1 cellular context compared by ENCODE assay signal in genomic region chr6:30489081-30490030, GRCh38.
A peak's percentile ranks its signal among the peaks of the same experiment; 100 is the strongest.
TF ChIP-seq lines count a peak whose summit lies in the region.

Gene HLA-E, plus strand, starts transcription at chr6:30489509. Its CDS starts 23 bp downstream, at chr6:30489532.

TF ChIP-seq in K562, 482 proteins besides CTCF, POLR2A, EP300 and RAD21 (continued from another document and continues in another):
- 0 out of 2 replicates have a peak, but pooled peaks have one; percentile 43 for TF ChIP-seq MEF2D (tag; conservative IDR thresholded peaks at IDR 0.05; ENCODE audit: low read depth)
- TF ChIP-seq SMARCA5 (IDR thresholded peaks at IDR 0.05): peak; percentile 90; the same call in 1 of the 2 replicates
- TF ChIP-seq POLR2AphosphoS5 (IDR thresholded peaks at IDR 0.05; ENCODE audit: control insufficient read depth, insufficient read depth, low read depth, low read length): peak; percentile 84
- TF ChIP-seq SFPQ (IDR thresholded peaks at IDR 0.05; ENCODE audit: low read depth, low read length): no peak
- TF ChIP-seq CBX8 (IDR thresholded peaks at IDR 0.05; ENCODE audit: borderline replicate concordance, extremely low read depth, low read depth, low read length, poor library complexity, severe bottlenecking): no peak
- no peak for TF ChIP-seq MTA2 (IDR thresholded peaks at IDR 0.05; ENCODE audit: low read depth)
- no peak for TF ChIP-seq ZNF75A (CRISPR knock-in tag; IDR thresholded peaks at IDR 0.05)
- peak; percentile 73; the same call in 1 of the 2 replicates for TF ChIP-seq THRB (CRISPR knock-in tag; conservative IDR thresholded peaks at IDR 0.05)
- TF ChIP-seq ZNF124 (CRISPR knock-in tag; IDR thresholded peaks at IDR 0.05): no peak
- no peak for TF ChIP-seq NR1H2 (CRISPR knock-in tag; IDR thresholded peaks at IDR 0.05)
- TF ChIP-seq ZBTB7A (IDR thresholded peaks at IDR 0.05; ENCODE audit: borderline replicate concordance, control insufficient read depth, low read depth, low read length): peak; percentile 48; the same call in 1 of the 2 replicates
- no peak for TF ChIP-seq ATF6 (CRISPR knock-in tag; IDR thresholded peaks at IDR 0.05)
- TF ChIP-seq SRSF7 (optimal IDR thresholded peaks at IDR 0.05; ENCODE audit: low read depth, low read length): no peak
- TF ChIP-seq ZBTB5 (IDR thresholded peaks at IDR 0.05): no peak
- no peak for TF ChIP-seq ZNF324 (CRISPR knock-in tag; IDR thresholded peaks at IDR 0.05)
- no peak for TF ChIP-seq ID3 (CRISPR knock-in tag; IDR thresholded peaks at IDR 0.05)
- peak; percentile 73; the same call in 1 of the 2 replicates for TF ChIP-seq ID3 (tag; IDR thresholded peaks at IDR 0.05)
- no peak for TF ChIP-seq YBX1 (IDR thresholded peaks at IDR 0.05)
- no peak for TF ChIP-seq ARHGAP35 (IDR thresholded peaks at IDR 0.05; ENCODE audit: partially characterized antibody)
- 0 out of 2 replicates have a peak, but pooled peaks have one; percentile 30 for TF ChIP-seq ZC3H4 (CRISPR knock-in tag; IDR thresholded peaks at IDR 0.05; ENCODE audit: borderline replicate concordance)
- no peak for TF ChIP-seq TAL1 (IDR thresholded peaks at IDR 0.05)
- no peak for TF ChIP-seq NEUROD1 (IDR thresholded peaks at IDR 0.05; ENCODE audit: borderline replicate concordance, low read depth, low read length, partially characterized antibody)
- 0 out of 2 replicates have a peak, but pooled peaks have one; percentile 4 for TF ChIP-seq CBFA2T2 (conservative IDR thresholded peaks at IDR 0.05)
- TF ChIP-seq CBX2 (IDR thresholded peaks at IDR 0.05; ENCODE audit: insufficient read depth, low read length, poor library complexity, severe bottlenecking): no peak
- no peak for TF ChIP-seq DDX20 (tag; IDR thresholded peaks at IDR 0.05; ENCODE audit: low read depth)
- peak; percentile 68 for TF ChIP-seq ZNF511 (CRISPR knock-in tag; IDR thresholded peaks at IDR 0.05)
- TF ChIP-seq ZNF507 (tag; conservative IDR thresholded peaks at IDR 0.05): no peak
- TF ChIP-seq RB1 (IDR thresholded peaks at IDR 0.05; ENCODE audit: low read depth): peak; percentile 29; the same call in 1 of the 2 replicates
- peak; percentile 9 for TF ChIP-seq ZFP36 (IDR thresholded peaks at IDR 0.05; ENCODE audit: low read depth, low read length, partially characterized antibody)
- TF ChIP-seq DNMT1 (IDR thresholded peaks at IDR 0.05): peak; percentile 76; the same call in 1 of the 2 replicates
- no peak for TF ChIP-seq ZNF253 (CRISPR knock-in tag; conservative IDR thresholded peaks at IDR 0.05)
- no peak for TF ChIP-seq ZNF197 (CRISPR knock-in tag; IDR thresholded peaks at IDR 0.05; ENCODE audit: low read depth)
- peak in 1 of 2 experiments; percentile 71; a peak in 1 of 4 replicates for TF ChIP-seq MLLT1 (IDR thresholded peaks at IDR 0.05)
- TF ChIP-seq NFE2 (IDR thresholded peaks at IDR 0.05; ENCODE audit: low read depth): peak; percentile 3; the same call in 1 of the 2 replicates
- no peak for TF ChIP-seq ZNF134 (CRISPR knock-in tag; conservative IDR thresholded peaks at IDR 0.05)
- no peak for TF ChIP-seq ZZZ3 (IDR thresholded peaks at IDR 0.05)
- TF ChIP-seq HNRNPH1 (optimal IDR thresholded peaks at IDR 0.05; ENCODE audit: low read depth, low read length): no peak
- TF ChIP-seq SIX5 (IDR thresholded peaks at IDR 0.05; ENCODE audit: borderline replicate concordance in 1 of 2, insufficient read depth in 1 of 2, low read depth in 1 of 2, low read length in 2 of 2): no peak
- peak; percentile 50; the same call in 1 of the 2 replicates for TF ChIP-seq HINFP (tag; conservative IDR thresholded peaks at IDR 0.05; ENCODE audit: low read depth)
- TF ChIP-seq ZFX (CRISPR knock-in tag; IDR thresholded peaks at IDR 0.05): peak; percentile 86
- no peak for TF ChIP-seq ZNF57 (CRISPR knock-in tag; IDR thresholded peaks at IDR 0.05)
- TF ChIP-seq RBM34 (IDR thresholded peaks at IDR 0.05; ENCODE audit: borderline replicate concordance, insufficient read depth, low read length): no peak
- TF ChIP-seq MTF1 (CRISPR knock-in tag; IDR thresholded peaks at IDR 0.05; ENCODE audit: borderline replicate concordance): no peak
- peak; percentile 96 for TF ChIP-seq CREM (IDR thresholded peaks at IDR 0.05; ENCODE audit: low read depth)
- no peak for TF ChIP-seq HMG20A (CRISPR knock-in tag; conservative IDR thresholded peaks at IDR 0.05)
- no peak for TF ChIP-seq LEF1 (IDR thresholded peaks at IDR 0.05)
- TF ChIP-seq ZC3H11A (IDR thresholded peaks at IDR 0.05; ENCODE audit: low read depth, low read length): no peak
- no peak for TF ChIP-seq CREB3 (tag; conservative IDR thresholded peaks at IDR 0.05; ENCODE audit: low read depth)
- TF ChIP-seq HNRNPUL1 (IDR thresholded peaks at IDR 0.05; ENCODE audit: low read length): no peak
- no peak for TF ChIP-seq CREBBP (IDR thresholded peaks at IDR 0.05; ENCODE audit: low read depth, low read length)
- TF ChIP-seq SMAD2 (IDR thresholded peaks at IDR 0.05; ENCODE audit: low read depth, low read length): no peak
- TF ChIP-seq SNRNP70 (optimal IDR thresholded peaks at IDR 0.05; ENCODE audit: low read depth, low read length): no peak
- no peak for TF ChIP-seq TGIF2 (CRISPR knock-in tag; IDR thresholded peaks at IDR 0.05)
- TF ChIP-seq FIP1L1 (IDR thresholded peaks at IDR 0.05; ENCODE audit: low read depth, low read length, poor library complexity, severe bottlenecking): peak; percentile 95
- no peak for TF ChIP-seq DLX4 (CRISPR knock-in tag; IDR thresholded peaks at IDR 0.05)
- no peak for TF ChIP-seq WHSC1 (IDR thresholded peaks at IDR 0.05; ENCODE audit: low read length)
- TF ChIP-seq E2F3 (CRISPR knock-in tag; IDR thresholded peaks at IDR 0.05): 0 out of 2 replicates have a peak, but pooled peaks have one; percentile 37
- TF ChIP-seq HDAC6 (IDR thresholded peaks at IDR 0.05; ENCODE audit: low read depth, low read length): no peak
- TF ChIP-seq KAT7 (CRISPR knock-in tag; IDR thresholded peaks at IDR 0.05; ENCODE audit: borderline replicate concordance): no peak
- TF ChIP-seq IFI16 (CRISPR knock-in tag; IDR thresholded peaks at IDR 0.05): no peak
- TF ChIP-seq FOXO4 (CRISPR knock-in tag; IDR thresholded peaks at IDR 0.05): no peak
- peak; percentile 90 to 96 for TF ChIP-seq KDM1A (IDR thresholded peaks at IDR 0.05)
